1 cellular context compared by ENCODE assay signal in genomic region chr19:12806242-12807131, GRCh38.
A peak's percentile ranks its signal among the peaks of the same experiment; 100 is the strongest.
TF ChIP-seq lines count a peak whose summit lies in the region.

Gene RNASEH2A, plus strand, starts transcription at chr19:12806584. Its CDS starts 90 bp downstream, at chr19:12806674.

TF ChIP-seq in K562, 482 proteins besides CTCF, POLR2A, EP300 and RAD21 (continued from another document and continues in another):
- TF ChIP-seq HMBOX1 (IDR thresholded peaks at IDR 0.05) (no peak), PCBP2 (IDR thresholded peaks at IDR 0.05; ENCODE audit: low read depth, low read length, poor library complexity, severe bottlenecking) (no peak), GATAD2A (IDR thresholded peaks at IDR 0.05) (no peak), SP2 (IDR thresholded peaks at IDR 0.05; ENCODE audit: extremely low read depth, low read depth, low read length, poor library complexity, severe bottlenecking) (no peak), CEBPG (CRISPR knock-in tag; IDR thresholded peaks at IDR 0.05) (no peak; the same call in 1 of the 2 replicates), CEBPG (tag; conservative IDR thresholded peaks at IDR 0.05 in 1 of 2, IDR thresholded peaks at IDR 0.05 in 1 of 2) (no peak), TBL1XR1 (IDR thresholded peaks at IDR 0.05; ENCODE audit: low read length in 2 of 2) (no peak), SFPQ (IDR thresholded peaks at IDR 0.05; ENCODE audit: low read depth, low read length) (no peak), NCOA4 (IDR thresholded peaks at IDR 0.05; ENCODE audit: partially characterized antibody) (no peak), NFATC3 (IDR thresholded peaks at IDR 0.05) (no peak), HLTF (IDR thresholded peaks at IDR 0.05) (no peak), MTA2 (IDR thresholded peaks at IDR 0.05; ENCODE audit: low read depth) (no peak), ZNF586 (CRISPR knock-in tag; conservative IDR thresholded peaks at IDR 0.05) (no peak), ZNF408 (CRISPR knock-in tag; IDR thresholded peaks at IDR 0.05; ENCODE audit: low read depth) (no peak), TCF7 (IDR thresholded peaks at IDR 0.05; ENCODE audit: borderline replicate concordance) (no peak), RBM25 (IDR thresholded peaks at IDR 0.05; ENCODE audit: low read depth, low read length, severe bottlenecking) (no peak), SMARCA4 (IDR thresholded peaks at IDR 0.05) (no peak), ZNF282 (CRISPR knock-in tag; IDR thresholded peaks at IDR 0.05) (no peak), PHTF2 (CRISPR knock-in tag; IDR thresholded peaks at IDR 0.05) (no peak), MIER1 (IDR thresholded peaks at IDR 0.05; ENCODE audit: low read depth) (no peak), ZNF830 (CRISPR knock-in tag; IDR thresholded peaks at IDR 0.05) (no peak), LARP7 (IDR thresholded peaks at IDR 0.05) (no peak), PHB (CRISPR knock-in tag; IDR thresholded peaks at IDR 0.05) (no peak), CEBPB (tag; IDR thresholded peaks at IDR 0.05) (no peak), ZC3H4 (CRISPR knock-in tag; IDR thresholded peaks at IDR 0.05; ENCODE audit: borderline replicate concordance) (no peak), IRF1 (CRISPR knock-in tag; IDR thresholded peaks at IDR 0.05; ENCODE audit: borderline replicate concordance) (no peak), CHAMP1 (IDR thresholded peaks at IDR 0.05) (no peak), THRB (CRISPR knock-in tag; conservative IDR thresholded peaks at IDR 0.05) (no peak), USF1 (CRISPR knock-in tag; IDR thresholded peaks at IDR 0.05) (0 out of 2 replicates have a peak, but pooled peaks have one; percentile 10), TAF7 (tag; IDR thresholded peaks at IDR 0.05) (peak; percentile 7; the same call in 1 of the 2 replicates), TCF7L2 (IDR thresholded peaks at IDR 0.05; ENCODE audit: low read depth, low read length) (no peak), RNF219 (CRISPR knock-in tag; IDR thresholded peaks at IDR 0.05) (no peak), ATF1 (CRISPR knock-in tag; IDR thresholded peaks at IDR 0.05) (peak; percentile 81), ATF1 (tag; IDR thresholded peaks at IDR 0.05) (peak; percentile 96), FOXA3 (CRISPR knock-in tag; conservative IDR thresholded peaks at IDR 0.05 in 1 of 2, IDR thresholded peaks at IDR 0.05 in 1 of 2) (peak in 1 of 2 experiments; percentile 34; a peak in 1 of 4 replicates), REST (CRISPR knock-in tag; IDR thresholded peaks at IDR 0.05; ENCODE audit: low read depth) (no peak), NCOA1 (IDR thresholded peaks at IDR 0.05; ENCODE audit: low read depth) (0 out of 2 replicates have a peak, but pooled peaks have one; percentile 3), CHD2 (IDR thresholded peaks at IDR 0.05; ENCODE audit: low read depth, low read length) (0 out of 2 replicates have a peak, but pooled peaks have one; percentile 18), MAX (CRISPR knock-in tag; IDR thresholded peaks at IDR 0.05) (peak; percentile 89), NFE2 (IDR thresholded peaks at IDR 0.05; ENCODE audit: low read depth) (0 out of 2 replicates have a peak, but pooled peaks have one; percentile 1), ADNP (tag; IDR thresholded peaks at IDR 0.05) (no peak), KDM2B (CRISPR knock-in tag; IDR thresholded peaks at IDR 0.05) (0 out of 2 replicates have a peak, but pooled peaks have one; percentile 53), ZNF77 (CRISPR knock-in tag; IDR thresholded peaks at IDR 0.05) (no peak), ZNF76 (CRISPR knock-in tag; IDR thresholded peaks at IDR 0.05; ENCODE audit: borderline replicate concordance) (no peak), NRF1 (conservative IDR thresholded peaks at IDR 0.05 in 1 of 2, IDR thresholded peaks at IDR 0.05 in 1 of 2) (peak; percentile 84 to 87), KLF1 (tag; IDR thresholded peaks at IDR 0.05) (peak; percentile 98), COPS2 (conservative IDR thresholded peaks at IDR 0.05) (no peak), KLF6 (CRISPR knock-in tag; IDR thresholded peaks at IDR 0.05; ENCODE audit: borderline replicate concordance) (no peak), SIN3A (IDR thresholded peaks at IDR 0.05; ENCODE audit: borderline replicate concordance in 2 of 2, control insufficient read depth in 1 of 2, low read depth in 2 of 2, low read length in 2 of 2) (peak; percentile 84 to 90; a peak in 2 of 4 replicates), NCOA2 (IDR thresholded peaks at IDR 0.05; ENCODE audit: partially characterized antibody in 2 of 2) (no peak)
